Comparison of ENCODE assay signal across 11 cellular contexts in the genomic region with DNA sequence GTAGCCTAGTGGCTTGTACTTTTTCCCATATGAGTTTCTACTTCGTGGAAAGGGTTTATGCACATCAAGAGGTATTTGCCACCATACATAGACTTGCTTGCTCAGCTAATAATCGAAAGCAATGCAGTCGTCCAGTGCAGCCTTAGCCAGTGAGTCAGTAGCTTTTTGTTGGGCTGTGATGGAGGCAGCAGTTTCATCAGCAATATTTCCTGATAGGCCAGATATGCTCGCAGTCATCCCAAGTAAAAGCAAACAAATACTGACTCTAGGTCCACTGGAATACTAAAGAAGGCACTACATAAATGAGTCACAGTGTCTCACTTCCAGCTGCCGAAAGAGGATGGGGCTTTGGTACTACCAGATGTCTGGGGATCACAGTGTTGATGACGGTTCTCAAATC. TPM values are rescaled to one million over a fixed set of nuclear protein-coding genes. Genes with fewer than 3 reads are reported as not detected.
A peak's percentile ranks its signal among the peaks of the same experiment; 100 is the strongest.
DNase-seq lines count a peak whose midpoint lies in the region; ATAC-seq and TF ChIP-seq lines count a peak whose summit lies in the region.
"Had no signal": no experiment of that assay in that cellular context is flagged by ENCODE, and none has a peak within 500 bp of the region (broad histone marks: within the 10 kb centered on the region; RNA-seq: fewer than 3 reads in every experiment).

No MANE protein-coding gene starts in this region.

- CTCF ChIA-PET in activated CD8-positive, alpha-beta T cell treated with anti-CD3 and anti-CD28 coated beads, Interleukin-2, amount 10 ng/mL, durations not matched to agents 7 days and 5 days (lab: Charles Lee): interaction anchor here (0.7 kb wide), 1 partner anchor 98 kb away, joined by 3 read pairs; no protein-coding TSS in a partner anchor

- no peak overlapping the region for H3K4me3 ChIP-seq in foreskin fibroblast (ENCODE audit: low read depth in 1 of 2, low read length in 2 of 2)

- H3K27ac Mint-ChIP-seq in activated T-cell treated with anti-CD3 and anti-CD28 coated beads, Interleukin-2, amount 50 U/mL, for 24 hours: no peak overlapping the region
- no peak overlapping the region for H3K27ac Mint-ChIP-seq in activated CD8-positive, alpha-beta T cell treated with anti-CD3 and anti-CD28 coated beads, Interleukin-2, amount 10 ng/mL, durations not matched to agents 7 days and 5 days
- H3K27ac Mint-ChIP-seq: T-helper 2 cell treated with Interferon-gamma antibody and Interleukin-4, amounts not matched to agents 5 μg/mL and 100 μg/mL, for 36 hours had no signal

- H3K4me1 Mint-ChIP-seq in activated T-cell treated with anti-CD3 and anti-CD28 coated beads, Interleukin-2, amount 50 U/mL, for 24 hours (ENCODE audit: low read depth): peaks cover 26% of the 10 kb centered on the region
- peaks cover 15% of the 10 kb centered on the region for H3K4me1 Mint-ChIP-seq in activated CD8-positive, alpha-beta T cell treated with anti-CD3 and anti-CD28 coated beads, Interleukin-2, amount 10 ng/mL, durations not matched to agents 7 days and 5 days (ENCODE audit: low read depth)

- H3K9me3 Mint-ChIP-seq in activated T-cell treated with anti-CD3 and anti-CD28 coated beads, Interleukin-2, amount 50 U/mL, for 24 hours: peaks cover 2% of the 10 kb centered on the region
- peaks cover 4% of the 10 kb centered on the region for H3K9me3 Mint-ChIP-seq in activated CD8-positive, alpha-beta T cell treated with anti-CD3 and anti-CD28 coated beads, Interleukin-2, amount 10 ng/mL, durations not matched to agents 7 days and 5 days (ENCODE audit: insufficient read depth)

- peaks cover 22% of the 10 kb centered on the region for H3K36me3 Mint-ChIP-seq in activated T-cell treated with anti-CD3 and anti-CD28 coated beads, Interleukin-2, amount 50 U/mL, for 24 hours (ENCODE audit: low read depth)
- peaks cover 18% of the 10 kb centered on the region for H3K36me3 Mint-ChIP-seq in activated CD8-positive, alpha-beta T cell treated with anti-CD3 and anti-CD28 coated beads, Interleukin-2, amount 10 ng/mL, durations not matched to agents 7 days and 5 days (ENCODE audit: low read depth)

- no peak for DNase-seq in activated T-cell treated with anti-CD3 and anti-CD28 coated beads, Interleukin-2, amount 50 U/mL, for 24 hours
- no peak for DNase-seq in activated T-cell treated with anti-CD3 and anti-CD28 coated beads, Interleukin-2, amount 50 U/mL, for 48 hours
- no peak for DNase-seq in activated CD8-positive, alpha-beta T cell treated with anti-CD3 and anti-CD28 coated beads, Interleukin-2, amount 10 ng/mL, durations not matched to agents 7 days and 5 days
- DNase-seq in foreskin fibroblast: peak; percentile 95 to 96
- peak; percentile 29 for DNase-seq in superior temporal gyrus (ENCODE audit: extremely low spot score)
- no peak for DNase-seq in cerebellar nuclear complex (lab: John Stamatoyannopoulos, UW)
- DNase-seq: activated gamma-delta T cell, NCI-H2171 treated with DMSO at 0.1 percent for 48 hours had no signal

- H3K27me3 Mint-ChIP-seq in activated T-cell treated with anti-CD3 and anti-CD28 coated beads, Interleukin-2, amount 50 U/mL, for 24 hours: no peaks in the 10 kb centered on the region
- peaks cover 16% of the 10 kb centered on the region for H3K27me3 Mint-ChIP-seq in activated CD8-positive, alpha-beta T cell treated with anti-CD3 and anti-CD28 coated beads, Interleukin-2, amount 10 ng/mL, durations not matched to agents 7 days and 5 days (ENCODE audit: low read depth)

- TF ChIP-seq CTCF in foreskin fibroblast (IDR thresholded peaks at IDR 0.05; ENCODE audit: low read depth, low read length): no peak

- H3K4me3 Mint-ChIP-seq in activated T-cell treated with anti-CD3 and anti-CD28 coated beads, Interleukin-2, amount 50 U/mL, for 24 hours: peak overlapping the region; percentile 65
- H3K4me3 Mint-ChIP-seq in activated CD8-positive, alpha-beta T cell treated with anti-CD3 and anti-CD28 coated beads, Interleukin-2, amount 10 ng/mL, durations not matched to agents 7 days and 5 days: peak overlapping the region; percentile 67

- ATAC-seq in activated CD8-positive, alpha-beta T cell treated with anti-CD3 and anti-CD28 coated beads, Interleukin-2, amount 10 ng/mL, durations not matched to agents 7 days and 5 days: no peak
- ATAC-seq in GM21723 (IDR thresholded peaks at IDR 0.05; ENCODE audit: unreplicated experiment) (no peak), GM18907 (IDR thresholded peaks at IDR 0.05; ENCODE audit: unreplicated experiment) (no peak)

- POLR2A ChIA-PET in activated CD8-positive, alpha-beta T cell treated with anti-CD3 and anti-CD28 coated beads, Interleukin-2, amount 10 ng/mL, durations not matched to agents 7 days and 5 days (lab: Charles Lee): interaction anchor here (1.2 kb wide), 1 partner anchor 11 kb away, joined by 4 read pairs; no protein-coding TSS in a partner anchor

RNA-seq across cellular contexts. Expression of gene BNIP3, which starts 2.1 kb away (rescaled TPM):
- 10 to 100 TPM; 61.5 to 62.9 TPM for total RNA-seq in activated CD8-positive, alpha-beta T cell treated with anti-CD3 and anti-CD28 coated beads, Interleukin-2, amount 10 ng/mL, durations not matched to agents 7 days and 5 days

Comparison
In these comparisons a context has a peak if more than half of its experiments do, and no peak if none do; other contexts are left out.
1. DNase-seq: peak in foreskin fibroblast (2 of 2) and superior temporal gyrus (single experiment); none in activated T-cell treated with anti-CD3 and anti-CD28 coated beads, Interleukin-2, amount 50 U/mL, for 24 hours (single experiment), activated T-cell treated with anti-CD3 and anti-CD28 coated beads, Interleukin-2, amount 50 U/mL, for 48 hours (0 of 2), activated CD8-positive, alpha-beta T cell treated with anti-CD3 and anti-CD28 coated beads, Interleukin-2, amount 10 ng/mL, durations not matched to agents 7 days and 5 days (single experiment) and cerebellar nuclear complex (0 of 2).